21 cellular contexts compared by ENCODE assay signal in genomic region chr9:9079473-9079872, GRCh38.
DNase-seq lines count a peak whose midpoint lies in the region; ATAC-seq and TF ChIP-seq lines count a peak whose summit lies in the region.
"Had no signal": no experiment of that assay in that cellular context is flagged by ENCODE, and none has a peak within 500 bp of the region (broad histone marks: within the 10 kb centered on the region; RNA-seq: fewer than 3 reads in every experiment).

No MANE protein-coding gene starts in this region.

- H3K4me3 ChIP-seq in right atrium auricular region, result no peak overlapping the region
- H3K4me3 ChIP-seq: GM12878 had no signal

- H3K27me3 ChIP-seq in right atrium auricular region, result no peaks in the 10 kb centered on the region
- H3K27me3 ChIP-seq: BE2C had no signal

- intact Hi-C loops in left ventricle myocardium superior (cut with micrococcal nuclease), result no loop called here

- TF ChIP-seq CTCF in right atrium auricular region (IDR thresholded peaks at IDR 0.05), result no peak

- H3K9me3 ChIP-seq in right atrium auricular region, result no peaks in the 10 kb centered on the region
- H3K9me3 ChIP-seq: BE2C had no signal

- no peaks in the 10 kb centered on the region for H3K4me1 ChIP-seq in right atrium auricular region
- H3K4me1 ChIP-seq: BE2C had no signal

- no peaks in the 10 kb centered on the region for H3K36me3 ChIP-seq in right atrium auricular region
- H3K36me3 ChIP-seq: BE2C had no signal

- DNase-seq in left ventricle myocardium superior, result no peak
- DNase-seq in right atrium auricular region (ENCODE audit: low spot score), result no peak
- peak; percentile 91 for DNase-seq in NCI-H2171 treated with DMSO at 0.1 percent for 48 hours (lab: John Stamatoyannopoulos, UW)
- peak; percentile 38 for DNase-seq in NCI-H82 (lab: John Stamatoyannopoulos, UW)
- DNase-seq in NOMO-1 (lab: John Stamatoyannopoulos, UW; ENCODE audit: unreplicated experiment in 2 of 2), result no peak
- DNase-seq in DMS79 treated with DMSO at 0.1 percent for 48 hours (lab: John Stamatoyannopoulos, UW), result no peak
- no peak for DNase-seq in foreskin melanocyte
- DNase-seq: ACHN; BE2C; C1 segment of cervical spinal cord; CD4-positive, CD25-positive, alpha-beta regulatory T cell; CD8-positive, alpha-beta memory T cell; COR-L47; DND-41; EL; GOT3; H7; HFFc6 had no signal

- no peak overlapping the region for H3K27ac ChIP-seq in right atrium auricular region

- ATAC-seq in left ventricle myocardium superior, result peak; percentile 41
- ATAC-seq: GM12878, HCT116, HepG2 had no signal

Comparison
In these comparisons a context has a peak if more than half of its experiments do, and no peak if none do; other contexts are left out.
1. DNase-seq: peak in NCI-H2171 treated with DMSO at 0.1 percent for 48 hours (single experiment) and NCI-H82 (single experiment); none in left ventricle myocardium superior (single experiment), right atrium auricular region (single experiment), NOMO-1 (0 of 2), DMS79 treated with DMSO at 0.1 percent for 48 hours (single experiment) and foreskin melanocyte (single experiment).